1 cellular context compared by ENCODE assay signal in genomic region chr2:94875064-94875819, GRCh38.
TF ChIP-seq lines count a peak whose summit lies in the region.

No MANE protein-coding gene starts in this region.

TF ChIP-seq in GM23338, 12 proteins besides CTCF, POLR2A, EP300 and RAD21 (continued from another document):
- no peak for TF ChIP-seq POLR2AphosphoS5 (IDR thresholded peaks at IDR 0.05; ENCODE audit: low read depth)
- no peak for TF ChIP-seq CREB1 (CRISPR knock-in tag; IDR thresholded peaks at IDR 0.05; ENCODE audit: low read depth)
- TF ChIP-seq ZNF331 (CRISPR knock-in tag; IDR thresholded peaks at IDR 0.05; ENCODE audit: low read depth): no peak
- TF ChIP-seq ETS1 (IDR thresholded peaks at IDR 0.05): no peak
- TF ChIP-seq JUNB (IDR thresholded peaks at IDR 0.05; ENCODE audit: unreplicated experiment): no peak
- TF ChIP-seq NANOG (IDR thresholded peaks at IDR 0.05; ENCODE audit: borderline replicate concordance): no peak
- TF ChIP-seq EZH2 (IDR thresholded peaks at IDR 0.05; ENCODE audit: low read depth, unreplicated experiment): no peak
